In genomic region chr1:7962011-7962335, GRCh38 we compare ENCODE assay signal across 8 cellular contexts. TPM values are rescaled to one million over a fixed set of nuclear protein-coding genes. Genes with fewer than 3 reads are reported as not detected.
DNase-seq lines count a peak whose midpoint lies in the region; ATAC-seq and TF ChIP-seq lines count a peak whose summit lies in the region.

No MANE protein-coding gene starts in this region.

- H3K4me1 ChIP-seq in Loucy (ENCODE audit: insufficient read depth, low read length, poor library complexity, severe bottlenecking): peaks cover 39% of the 10 kb centered on the region

- no peaks in the 10 kb centered on the region for H3K9me3 ChIP-seq in Loucy (ENCODE audit: insufficient read depth, low read depth, low read length)

- H3K4me3 Mint-ChIP-seq in CD14-positive monocyte (peak overlapping the region; percentile 93 to 96), naive B cell (peak overlapping the region; percentile 86 to 100 (median 98))

- H3K4me1 Mint-ChIP-seq in CD14-positive monocyte (peaks cover 22% of the 10 kb centered on the region), naive B cell (peaks cover 18 to 59% (median 34%) of the 10 kb centered on the region in 3 donors)

- no peaks in the 10 kb centered on the region for H3K9me2 ChIP-seq in Loucy (replicated peaks; ENCODE audit: low read depth, low read length)

- peak overlapping the region; percentile 95 to 99 (median 96) for H3K27ac Mint-ChIP-seq in CD14-positive monocyte
- peak overlapping the region; percentile 95 to 98 (median 97) for H3K27ac Mint-ChIP-seq in naive B cell

- peak overlapping the region; percentile 96 for H3K4me2 ChIP-seq in Loucy (ENCODE audit: low read depth, low read length, poor library complexity, severe bottlenecking)

- TF ChIP-seq CTCF in CD14-positive monocyte (IDR thresholded peaks at IDR 0.05) (no peak), Loucy (conservative IDR thresholded peaks at IDR 0.05; ENCODE audit: low read length) (no peak), choroid plexus epithelial cell (conservative IDR thresholded peaks at IDR 0.05; ENCODE audit: low read depth, low read length) (no peak)

- H4K20me1 ChIP-seq in Loucy (ENCODE audit: insufficient read depth, low read length, poor library complexity, severe bottlenecking): peaks cover 15% of the 10 kb centered on the region

- H3K27me3 Mint-ChIP-seq in CD14-positive monocyte (ENCODE audit: low read depth in 3 of 3): peaks cover 0 to 3% (median 0%) of the 10 kb centered on the region in 3 donors
- no peaks in the 10 kb centered on the region for H3K27me3 Mint-ChIP-seq in naive B cell

- peaks cover 38 to 41% of the 10 kb centered on the region in 2 donors for H3K36me3 Mint-ChIP-seq in CD14-positive monocyte
- H3K36me3 Mint-ChIP-seq in naive B cell: peaks cover 0 to 9% of the 10 kb centered on the region in 2 donors

- no peaks in the 10 kb centered on the region for H3K27me3 ChIP-seq in Loucy (ENCODE audit: insufficient read depth, low read length, poor library complexity, severe bottlenecking)

- no peaks in the 10 kb centered on the region for H3F3A ChIP-seq in Loucy (ENCODE audit: low read depth)

- peak overlapping the region; percentile 85 for H3K9ac ChIP-seq in Loucy (ENCODE audit: low read depth, low read length, poor library complexity, severe bottlenecking)

- peaks cover 63% of the 10 kb centered on the region for H3K79me2 ChIP-seq in Loucy (ENCODE audit: insufficient read depth, low read length)

- H3K4me3 ChIP-seq in Loucy (ENCODE audit: low read length, poor library complexity, severe bottlenecking): peak overlapping the region; percentile 91
- H3K4me3 ChIP-seq in choroid plexus epithelial cell (ENCODE audit: low read depth, low read length): peak overlapping the region; percentile 85

- H3K36me3 ChIP-seq in Loucy (ENCODE audit: insufficient read depth, low read length): peaks cover 15% of the 10 kb centered on the region; the same call in 1 of the 2 replicates

- DNase-seq in CD14-positive monocyte (ENCODE audit: low spot score): no peak
- DNase-seq in choroid plexus epithelial cell (ENCODE audit: low read depth): no peak
- DNase-seq in naive B cell: no peak
- no peak for DNase-seq in islet precursor cell
- DNase-seq in cortex of kidney (lab: John Stamatoyannopoulos, UW): no peak
- DNase-seq in NK-92 treated with Interleukin-12 subunit alpha and Interleukin-12 subunit beta, amount 100 ng/mL, for 24 hours (lab: John Stamatoyannopoulos, UW): no peak

- H3K9me3 Mint-ChIP-seq in CD14-positive monocyte (peaks cover 0 to 2% (median 0%) of the 10 kb centered on the region in 7 donors), naive B cell (no peaks in the 10 kb centered on the region)

- peak overlapping the region; percentile 52 for H2AFZ ChIP-seq in Loucy (ENCODE audit: low read length)

- ATAC-seq in GM21423 (IDR thresholded peaks at IDR 0.05; ENCODE audit: unreplicated experiment) (peak; percentile 11), naive B cell (ENCODE audit: low read depth in 2 of 2) (peak; percentile 43 to 52)

- intact Hi-C loops in CD14-positive monocyte (cut with micrococcal nuclease): loop anchor here (5.0 to 10.0 kb wide), 2 partner anchors 180 to 187 kb away; partner anchors contain the start of genes PER3 (in 1 of the 2) and VAMP3 (in 1 of the 2)

RNA-seq across cellular contexts. Expression of gene PARK7, which starts 0.5 kb away (rescaled TPM):
- 100 to 1,000 TPM; 353 to 391 TPM for polyA plus RNA-seq in CD14-positive monocyte
- polyA plus RNA-seq in naive B cell (ENCODE audit: low read depth in 6 of 6): 100 to 1,000 TPM; 247 to 350 (median 302) TPM

RNA-seq across cellular contexts. Expression of gene TNFRSF9, which starts 21.3 kb away (rescaled TPM):
- polyA plus RNA-seq in CD14-positive monocyte: 1 to 10 TPM; 1.1 to 2.6 TPM
- polyA plus RNA-seq in naive B cell (ENCODE audit: low read depth in 6 of 6): under 1 TPM in 2 of 6 donors, not detected in 4; 0.38 to 0.52 TPM
